ENCODE assay signal across 14 cellular contexts in the genomic region with DNA sequence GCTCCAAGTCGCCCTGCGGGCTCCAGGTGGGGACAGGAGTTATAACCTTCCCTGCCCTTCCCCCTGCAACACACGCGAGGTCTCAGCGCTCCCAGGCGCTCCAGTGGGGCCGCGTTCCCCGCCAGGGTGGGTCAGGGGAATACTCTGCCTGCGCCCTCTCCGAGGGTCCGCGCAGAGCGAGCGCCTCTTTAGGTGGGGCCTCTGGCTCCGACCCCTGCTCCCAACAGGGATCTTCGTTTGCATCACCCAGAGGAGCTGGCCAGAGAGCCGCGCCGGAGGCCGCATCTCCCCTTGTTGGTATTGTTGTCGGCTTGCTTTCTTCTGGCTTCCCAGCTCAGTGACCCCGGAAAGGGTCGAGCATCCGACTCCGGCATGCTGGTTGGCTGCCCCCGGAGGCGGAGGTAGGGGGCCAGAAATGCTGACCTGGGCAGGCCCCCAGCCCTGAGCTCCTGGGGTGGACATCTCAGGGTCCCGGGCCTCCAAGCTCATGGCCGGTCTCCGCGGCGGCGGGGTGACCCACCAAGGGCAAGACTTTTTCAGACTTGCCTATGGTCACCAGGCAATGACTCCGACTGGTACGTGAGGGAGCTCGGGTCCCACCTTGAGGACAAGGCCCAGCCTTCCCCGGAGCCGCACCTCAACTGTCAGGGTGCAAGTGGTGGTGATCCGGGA. TPM values are rescaled to one million over a fixed set of nuclear protein-coding genes. Genes with fewer than 3 reads are reported as not detected.
"Had no signal": no experiment of that assay in that cellular context is flagged by ENCODE, and none has a peak within 500 bp of the region (broad histone marks: within the 10 kb centered on the region; RNA-seq: fewer than 3 reads in every experiment).

No MANE protein-coding gene starts in this region.

- H3K4me3 Mint-ChIP-seq: activated CD8-positive, alpha-beta T cell treated with anti-CD3 and anti-CD28 coated beads, Interleukin-2, amount 10 ng/mL, durations not matched to agents 7 days and 5 days; activated naive CD4-positive, alpha-beta T cell treated with anti-CD3 and anti-CD28 coated beads for 36 hours; memory B cell; natural killer cell treated with Interleukin-12 subunit alpha and Interleukin-12 subunit beta and Interleukin-15 and Interleukin-18, amount 100 ng/mL, for 72 hours had no signal

- DNase-seq: activated CD4-positive, alpha-beta T cell treated with anti-CD3 and anti-CD28 coated beads for 48 hours; activated CD8-positive, alpha-beta memory T cell treated with anti-CD3 and anti-CD28 coated beads, Interleukin-2, amount 50 U/mL, for 48 hours; activated CD8-positive, alpha-beta T cell treated with anti-CD3 and anti-CD28 coated beads, Interleukin-2, amount 10 ng/mL, durations not matched to agents 7 days and 5 days; activated naive CD4-positive, alpha-beta T cell treated with anti-CD3 and anti-CD28 coated beads for 36 hours; caudate nucleus; left lung; T-helper 9 cell had no signal

- H3K36me3 ChIP-seq: left lung, pancreas, tibial nerve had no signal

- H3K4me3 ChIP-seq: left lung, pancreas, tibial nerve had no signal

- H3K36me3 Mint-ChIP-seq: natural killer cell treated with Interleukin-12 subunit alpha and Interleukin-12 subunit beta and Interleukin-15 and Interleukin-18, amount 100 ng/mL, for 72 hours had no signal

- H3K27ac ChIP-seq: left lung, pancreas, tibial nerve, VCaP had no signal

- ATAC-seq: activated CD8-positive, alpha-beta T cell treated with anti-CD3 and anti-CD28 coated beads, Interleukin-2, amount 10 ng/mL, durations not matched to agents 7 days and 5 days; left lung; natural killer cell treated with Interleukin-12 subunit alpha and Interleukin-12 subunit beta and Interleukin-15 and Interleukin-18, amount 100 ng/mL, for 72 hours; pancreas had no signal

- H3K9me3 ChIP-seq: left lung, pancreas, tibial nerve had no signal

- H3K9me3 Mint-ChIP-seq: activated naive CD4-positive, alpha-beta T cell treated with anti-CD3 and anti-CD28 coated beads for 36 hours; memory B cell; natural killer cell treated with Interleukin-12 subunit alpha and Interleukin-12 subunit beta and Interleukin-15 and Interleukin-18, amount 100 ng/mL, for 72 hours had no signal

- H3K27ac Mint-ChIP-seq: activated CD8-positive, alpha-beta T cell treated with anti-CD3 and anti-CD28 coated beads, Interleukin-2, amount 10 ng/mL, durations not matched to agents 7 days and 5 days; activated naive CD4-positive, alpha-beta T cell treated with anti-CD3 and anti-CD28 coated beads for 36 hours; memory B cell; natural killer cell treated with Interleukin-12 subunit alpha and Interleukin-12 subunit beta and Interleukin-15 and Interleukin-18, amount 100 ng/mL, for 72 hours had no signal

RNA-seq across cellular contexts. Expression of a gene that starts 11.2 kb away (rescaled TPM):
- total RNA-seq: activated CD8-positive, alpha-beta T cell treated with anti-CD3 and anti-CD28 coated beads, Interleukin-2, amount 10 ng/mL, durations not matched to agents 7 days and 5 days; activated naive CD4-positive, alpha-beta T cell treated with anti-CD3 and anti-CD28 coated beads for 36 hours; glomerular endothelial cell; left lung; natural killer cell treated with Interleukin-12 subunit alpha and Interleukin-12 subunit beta and Interleukin-15 and Interleukin-18, amount 100 ng/mL, for 72 hours; pancreas had no signal
- polyA plus RNA-seq: esophagus, pancreas had no signal
